8 cellular contexts compared by ENCODE assay signal in the genomic region with DNA sequence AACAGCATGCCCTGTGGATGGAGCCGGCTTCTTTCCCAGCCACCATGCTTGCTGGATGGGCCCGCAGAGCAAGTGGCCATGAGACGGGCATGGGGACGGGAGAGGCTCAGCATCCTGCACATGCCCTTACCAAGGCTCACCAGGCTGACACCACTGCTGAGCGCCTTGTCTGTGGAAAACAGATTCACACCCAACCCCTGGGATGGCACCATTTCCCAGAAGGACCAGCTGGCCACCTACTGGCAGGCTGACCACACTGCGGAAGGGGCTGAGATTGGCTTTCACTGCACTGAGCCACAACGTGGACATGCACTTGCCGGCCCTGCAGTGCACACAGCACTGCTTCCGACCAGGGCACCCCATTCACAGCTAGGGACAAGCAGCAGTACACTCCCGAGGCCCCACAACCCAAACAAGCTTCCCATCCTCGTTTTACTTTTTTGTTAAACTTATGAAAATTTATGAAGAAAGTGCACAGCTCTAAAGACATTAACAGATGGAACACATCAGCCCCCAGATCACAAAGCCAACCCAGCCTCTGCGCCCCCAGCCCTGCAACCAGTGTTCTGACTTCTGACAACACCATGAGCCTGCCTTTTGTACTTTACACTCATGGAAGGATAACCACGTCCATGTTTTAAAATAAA. TPM values are rescaled to one million over a fixed set of nuclear protein-coding genes. Genes with fewer than 3 reads are reported as not detected.
DNase-seq lines count a peak whose midpoint lies in the region; ATAC-seq and TF ChIP-seq lines count a peak whose summit lies in the region.

No MANE protein-coding gene starts in this region.

- H2AFZ ChIP-seq in mammary epithelial cell (ENCODE audit: low read depth, low read length): peak overlapping the region; percentile 3

- H3K4me1 ChIP-seq in mammary epithelial cell (ENCODE audit: insufficient read depth, low read length) (peaks cover under 1% of the 10 kb centered on the region), left lung (no peaks in the 10 kb centered on the region)

- ATAC-seq in left lung: peak; percentile 86

- H3K27me3 ChIP-seq in mammary epithelial cell (ENCODE audit: insufficient read depth, low read length) (no peaks in the 10 kb centered on the region), left lung (no peaks in the 10 kb centered on the region)

- dilution Hi-C loops in mammary epithelial cell (cut with HindIII; ENCODE audit: low sequenced_read_pairs): no loop called here

- BruUV-seq in mammary epithelial cell (replicated peaks; lab: Mats Ljungman, UMichigan): no TSS peak

- H3K79me2 ChIP-seq in mammary epithelial cell (ENCODE audit: insufficient read depth, low read length): no peaks in the 10 kb centered on the region

- WGBS in mammary epithelial cell (ENCODE audit: low coverage, missing lambda C conversion rate): 53% methylated on average over 12 of the region's 13 CpGs

- H3K4me2 ChIP-seq in mammary epithelial cell (ENCODE audit: insufficient read depth, low read depth, low read length): no peak overlapping the region

- no peaks in the 10 kb centered on the region for H3K9me3 Mint-ChIP-seq in T-helper 2 cell treated with Interferon-gamma antibody and Interleukin-4, amounts not matched to agents 5 μg/mL and 100 μg/mL, for 36 hours

- H3K36me3 ChIP-seq in mammary epithelial cell (ENCODE audit: insufficient read depth, low read length) (no peaks in the 10 kb centered on the region), left lung (no peaks in the 10 kb centered on the region)

- DNase-seq in Ammon's horn (ENCODE audit: low spot score) (peak; percentile 35), GM13976 (ENCODE audit: low spot score) (no peak), NCI-H774 (lab: John Stamatoyannopoulos, UW) (peak; percentile 63), mammary epithelial cell (peak; percentile 52), left lung (peak in 1 of 2 donors; percentile 74), KG1 (lab: John Stamatoyannopoulos, UW) (no peak), T-helper 9 cell (no peak)
- DNase-seq in T-helper 2 cell treated with Interferon-gamma antibody and Interleukin-4, amounts not matched to agents 5 μg/mL and 100 μg/mL, for 36 hours (ENCODE audit: low spot score): no peak

- H3K4me3 Mint-ChIP-seq in T-helper 2 cell treated with Interferon-gamma antibody and Interleukin-4, amounts not matched to agents 5 μg/mL and 100 μg/mL, for 36 hours: no peak overlapping the region

- H3K36me3 Mint-ChIP-seq in T-helper 2 cell treated with Interferon-gamma antibody and Interleukin-4, amounts not matched to agents 5 μg/mL and 100 μg/mL, for 36 hours (ENCODE audit: low read depth): no peaks in the 10 kb centered on the region

- H3K27ac ChIP-seq in mammary epithelial cell (ENCODE audit: insufficient read depth, low read depth, low read length) (no peak overlapping the region), left lung (no peak overlapping the region)

- no peaks in the 10 kb centered on the region for H3K27me3 Mint-ChIP-seq in T-helper 2 cell treated with Interferon-gamma antibody and Interleukin-4, amounts not matched to agents 5 μg/mL and 100 μg/mL, for 36 hours (ENCODE audit: low read depth)

- H3K4me3 ChIP-seq in mammary epithelial cell (replicated peaks in 1 of 3; ENCODE audit: insufficient read depth in 1 of 3, low read depth in 2 of 3, low read length in 3 of 3) (no peak overlapping the region), left lung (no peak overlapping the region)

- peak; percentile 16 for TF ChIP-seq CTCF in GM13976 (IDR thresholded peaks at IDR 0.05; ENCODE audit: borderline replicate concordance, control extremely low read depth, extremely low read depth, insufficient read depth, missing control alignments)
- peak; percentile 88 to 96 for TF ChIP-seq CTCF in mammary epithelial cell (conservative IDR thresholded peaks at IDR 0.05 in 1 of 2, IDR thresholded peaks at IDR 0.05 in 1 of 2; ENCODE audit: extremely low read depth in 1 of 2, insufficient read depth in 1 of 2, low read depth in 1 of 2, low read length in 2 of 2)
- peak; percentile 31 to 67 for TF ChIP-seq CTCF in left lung (IDR thresholded peaks at IDR 0.05)

- H4K20me1 ChIP-seq in mammary epithelial cell (ENCODE audit: insufficient read depth, low read length): no peaks in the 10 kb centered on the region

- no peak overlapping the region for H3K9ac ChIP-seq in mammary epithelial cell (ENCODE audit: insufficient read depth, low read length)

- H3K4me1 Mint-ChIP-seq in T-helper 2 cell treated with Interferon-gamma antibody and Interleukin-4, amounts not matched to agents 5 μg/mL and 100 μg/mL, for 36 hours (ENCODE audit: low read depth): no peaks in the 10 kb centered on the region

- H3K9me3 ChIP-seq in mammary epithelial cell (replicated peaks; ENCODE audit: insufficient read depth, low read length): no peaks in the 10 kb centered on the region
- H3K9me3 ChIP-seq in left lung: no peaks in the 10 kb centered on the region

- intact Hi-C loops in mammary epithelial cell (cut with micrococcal nuclease): loop anchor here (1.0 kb wide), 5 partner anchors 167 to 526 kb away; no protein-coding TSS in a partner anchor
- intact Hi-C loops in left lung (cut with DNase I): no loop called here

- CTCF ChIA-PET in mammary epithelial cell (lab: Charles Lee; ENCODE audit: low non-redundant PET): interaction anchor here (0.6 kb wide), 1 partner anchor 177 kb away, joined by 5 read pairs; no protein-coding TSS in a partner anchor

- in situ Hi-C loops in GM13976 (cut with MboI; ENCODE audit: low sequenced_read_pairs, unreplicated experiment) (no loop called here), mammary epithelial cell (cut with MboI; ENCODE audit: low sequenced_read_pairs in 2 of 2) (loop anchor here (5.0 to 10.0 kb wide), 3 partner anchors 165 to 422 kb away; no protein-coding TSS in a partner anchor)

- H3K27ac Mint-ChIP-seq in T-helper 2 cell treated with Interferon-gamma antibody and Interleukin-4, amounts not matched to agents 5 μg/mL and 100 μg/mL, for 36 hours: no peak overlapping the region

RNA-seq across cellular contexts. Expression of a gene that starts 13.9 kb away (rescaled TPM):
- not detected for total RNA-seq in mammary epithelial cell
- polyA plus RNA-seq in mammary epithelial cell: not detected
- not detected for polyA minus RNA-seq in mammary epithelial cell
- not detected for total RNA-seq in left lung

RNA-seq across cellular contexts. Expression of a gene that starts 20.3 kb away (rescaled TPM):
- total RNA-seq in mammary epithelial cell: not detected
- not detected for polyA plus RNA-seq in mammary epithelial cell
- not detected for polyA minus RNA-seq in mammary epithelial cell
- not detected for total RNA-seq in left lung

RNA-seq across cellular contexts. Expression of a gene that starts 21.2 kb away (rescaled TPM):
- total RNA-seq in mammary epithelial cell (not detected), left lung (not detected)
- polyA plus RNA-seq in mammary epithelial cell: not detected
- polyA minus RNA-seq in mammary epithelial cell: not detected

RNA-seq across cellular contexts. Expression of a gene that starts 26.8 kb away (rescaled TPM):
- total RNA-seq in mammary epithelial cell (under 1 TPM in 1 of 2 donors, not detected in 1; 0.17 TPM), left lung (not detected)
- not detected for polyA plus RNA-seq in mammary epithelial cell
- polyA minus RNA-seq in mammary epithelial cell: not detected

RNA-seq across cellular contexts. Expression of a gene that starts 40.2 kb away (rescaled TPM):
- total RNA-seq in mammary epithelial cell (under 1 TPM in 1 of 2 donors, not detected in 1; 0.17 TPM), left lung (not detected)
- polyA plus RNA-seq in mammary epithelial cell: 0.06 TPM
- polyA minus RNA-seq in mammary epithelial cell: not detected

Comparison
In these comparisons a context has a peak if more than half of its experiments do, and no peak if none do; other contexts are left out.
1. DNase-seq: peak in Ammon's horn (single experiment), NCI-H774 (single experiment) and mammary epithelial cell (single experiment); none in GM13976 (single experiment), KG1 (single experiment), T-helper 2 cell treated with Interferon-gamma antibody and Interleukin-4, amounts not matched to agents 5 μg/mL and 100 μg/mL, for 36 hours (single experiment) and T-helper 9 cell (single experiment).
2. CTCF ChIP-seq: peak in every context shown above with its lines; median percentile 92 in mammary epithelial cell; 49 in left lung; 16 in GM13976.